Comparison of ENCODE assay signal across 17 cellular contexts in the genomic region with DNA sequence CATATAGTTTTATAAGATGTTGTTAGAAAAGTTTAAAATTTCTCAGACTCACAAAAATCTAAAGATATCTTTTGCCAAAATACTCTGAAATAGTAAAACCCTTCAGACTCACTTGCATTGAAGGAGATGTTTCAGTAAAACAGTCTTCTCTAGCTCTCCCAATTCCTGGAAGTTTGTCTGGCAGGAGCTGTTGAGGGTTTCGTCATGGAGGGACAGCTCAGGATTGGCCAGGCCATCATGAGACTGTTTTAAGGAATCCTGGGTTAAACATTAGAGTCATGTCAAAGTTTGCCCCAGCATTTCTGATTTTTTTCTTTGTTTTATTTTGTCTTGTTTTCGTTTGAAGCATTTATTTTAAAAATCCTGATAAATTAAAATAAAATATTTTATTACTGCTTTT.
DNase-seq lines count a peak whose midpoint lies in the region; ATAC-seq and TF ChIP-seq lines count a peak whose summit lies in the region.
"Had no signal": no experiment of that assay in that cellular context is flagged by ENCODE, and none has a peak within 500 bp of the region (broad histone marks: within the 10 kb centered on the region; RNA-seq: fewer than 3 reads in every experiment).

No MANE protein-coding gene starts in this region.

- no peak for TF ChIP-seq CTCF in fibroblast of mammary gland (conservative IDR thresholded peaks at IDR 0.05; ENCODE audit: control insufficient read depth, insufficient read depth, low read depth, low read length)
- no peak for TF ChIP-seq CTCF in smooth muscle cell (IDR thresholded peaks at IDR 0.05; ENCODE audit: borderline replicate concordance, insufficient read depth, poor library complexity, severe bottlenecking)

- DNase-seq in AG08396 (ENCODE audit: low spot score) (peak; percentile 4), adipocyte (ENCODE audit: low read depth) (peak; percentile 4), fibroblast of mammary gland (ENCODE audit: low read depth) (peak; percentile 32), smooth muscle cell (lab: John Stamatoyannopoulos, UW; ENCODE audit: unreplicated experiment) (no peak), NCI-H187 (lab: John Stamatoyannopoulos, UW) (no peak), retina (no peak)
- DNase-seq: BE2C; CD4-positive, alpha-beta memory T cell; DMS79; GOT3; H9; IMR-90; KBM-7 had no signal

- no peaks in the 10 kb centered on the region for H3K36me3 ChIP-seq in adipocyte (ENCODE audit: control insufficient read depth, insufficient read depth, low read length, severe bottlenecking)
- no peaks in the 10 kb centered on the region for H3K36me3 ChIP-seq in smooth muscle cell (ENCODE audit: low read depth)
- H3K36me3 ChIP-seq: BE2C had no signal

- no peak overlapping the region for H3K9ac ChIP-seq in adipocyte (ENCODE audit: low read length)
- H3K9ac ChIP-seq in smooth muscle cell (ENCODE audit: low read depth), result no peak overlapping the region

- H3F3A ChIP-seq in smooth muscle cell (ENCODE audit: low read depth), result no peaks in the 10 kb centered on the region

- H3K79me2 ChIP-seq in smooth muscle cell (ENCODE audit: low read depth), result no peaks in the 10 kb centered on the region

- H3K4me1 ChIP-seq in adipocyte (ENCODE audit: control insufficient read depth, insufficient read depth, low read length), result peaks cover 9% of the 10 kb centered on the region
- H3K4me1 ChIP-seq in smooth muscle cell (ENCODE audit: low read depth), result no peaks in the 10 kb centered on the region
- H3K4me1 ChIP-seq: BE2C had no signal

- ATAC-seq in HG03354 (IDR thresholded peaks at IDR 0.05; ENCODE audit: poor library complexity, severe bottlenecking, unreplicated experiment) (no peak), HG03135 (IDR thresholded peaks at IDR 0.05; ENCODE audit: unreplicated experiment) (no peak)

- H3K9me3 ChIP-seq in adipocyte (ENCODE audit: control insufficient read depth, low read length) (no peaks in the 10 kb centered on the region), smooth muscle cell (replicated peaks; ENCODE audit: low read depth) (no peaks in the 10 kb centered on the region)
- H3K9me3 ChIP-seq: BE2C had no signal

- peak overlapping the region; percentile 85 for H2AFZ ChIP-seq in smooth muscle cell (ENCODE audit: low read depth)

- H3K4me3 ChIP-seq in adipocyte (ENCODE audit: low read length) (no peak overlapping the region), fibroblast of mammary gland (ENCODE audit: control insufficient read depth, low read depth, low read length) (no peak overlapping the region), smooth muscle cell (no peak overlapping the region)

- no peaks in the 10 kb centered on the region for H4K20me1 ChIP-seq in smooth muscle cell (ENCODE audit: low read depth)

- H3K27me3 ChIP-seq in adipocyte (replicated peaks; ENCODE audit: control insufficient read depth, insufficient read depth, low read length) (no peaks in the 10 kb centered on the region), smooth muscle cell (ENCODE audit: low read depth) (no peaks in the 10 kb centered on the region)
- H3K27me3 ChIP-seq: BE2C had no signal

- no peak overlapping the region for H3K4me2 ChIP-seq in smooth muscle cell

- 59% methylated on average over 2 of the region's 2 CpGs for WGBS in smooth muscle cell (ENCODE audit: low lambda C conversion rate)

- H3K27ac ChIP-seq in smooth muscle cell (ENCODE audit: low read depth), result no peak overlapping the region
- H3K27ac ChIP-seq: 22Rv1, C4-2B had no signal

Comparison
In these comparisons a context has a peak if more than half of its experiments do, and no peak if none do; other contexts are left out.
1. DNase-seq: peak in AG08396 (single experiment), adipocyte (single experiment) and fibroblast of mammary gland (single experiment); none in smooth muscle cell (single experiment), NCI-H187 (0 of 2) and retina (single experiment).